ENCODE assay signal across 8 cellular contexts in genomic region chr9:21367169-21367568, GRCh38.
ATAC-seq and TF ChIP-seq lines count a peak whose summit lies in the region.
"Not testable (repeated sequence)": the region's sequence is repeated elsewhere in the genome, so short reads cannot be mapped to it uniquely, and the experiment has no call there.

No MANE protein-coding gene starts in this region.

- not testable (repeated sequence) for H3K27ac Mint-ChIP-seq in stimulated activated memory B cell treated with anti-CD40 and anti-IgM and Interleukin-4, amounts not matched to agents 10 μg/mL and 1 μg/mL and 100 μg/mL, for 72 hours

- peaks cover 33% of the 10 kb centered on the region for H3K27me3 Mint-ChIP-seq in stimulated activated memory B cell treated with anti-CD40 and anti-IgM and Interleukin-4, amounts not matched to agents 10 μg/mL and 1 μg/mL and 100 μg/mL, for 72 hours

- not testable (repeated sequence) for H3K36me3 Mint-ChIP-seq in stimulated activated memory B cell treated with anti-CD40 and anti-IgM and Interleukin-4, amounts not matched to agents 10 μg/mL and 1 μg/mL and 100 μg/mL, for 72 hours

- ATAC-seq in GM18505 (IDR thresholded peaks at IDR 0.05; ENCODE audit: unreplicated experiment) (peak; percentile 97), GM19043 (IDR thresholded peaks at IDR 0.05; ENCODE audit: low read depth, unreplicated experiment) (peak; percentile 97), GM21423 (IDR thresholded peaks at IDR 0.05; ENCODE audit: unreplicated experiment) (peak; percentile 89), HG02610 (IDR thresholded peaks at IDR 0.05; ENCODE audit: unreplicated experiment) (peak; percentile 96), HG02973 (IDR thresholded peaks at IDR 0.05; ENCODE audit: unreplicated experiment) (peak; percentile 96), HG03175 (IDR thresholded peaks at IDR 0.05; ENCODE audit: unreplicated experiment) (peak; percentile 95), HG03565 (IDR thresholded peaks at IDR 0.05; ENCODE audit: unreplicated experiment) (peak; percentile 90)
- peak; percentile 81 for ATAC-seq in stimulated activated memory B cell treated with anti-CD40 and anti-IgM and Interleukin-4, amounts not matched to agents 10 μg/mL and 1 μg/mL and 100 μg/mL, for 72 hours

- peaks cover 18% of the 10 kb centered on the region for H3K4me1 Mint-ChIP-seq in stimulated activated memory B cell treated with anti-CD40 and anti-IgM and Interleukin-4, amounts not matched to agents 10 μg/mL and 1 μg/mL and 100 μg/mL, for 72 hours

- not testable (repeated sequence) for TF ChIP-seq POLR2A in GM18505 (IDR thresholded peaks at IDR 0.05; ENCODE audit: borderline replicate concordance, extremely low read depth, insufficient read depth, insufficient read length)

- H3K9me3 Mint-ChIP-seq in stimulated activated memory B cell treated with anti-CD40 and anti-IgM and Interleukin-4, amounts not matched to agents 10 μg/mL and 1 μg/mL and 100 μg/mL, for 72 hours = not testable (repeated sequence)

- H3K4me3 Mint-ChIP-seq in stimulated activated memory B cell treated with anti-CD40 and anti-IgM and Interleukin-4, amounts not matched to agents 10 μg/mL and 1 μg/mL and 100 μg/mL, for 72 hours = not testable (repeated sequence)

Comparison
In these comparisons a context has a peak if more than half of its experiments do, and no peak if none do; other contexts are left out.
1. Peak in every context shown above with its lines: ATAC-seq.